1 cellular context compared by ENCODE assay signal in genomic region chr16:5449901-5450300, GRCh38.
TF ChIP-seq lines count a peak whose summit lies in the region.

No MANE protein-coding gene starts in this region.

TF ChIP-seq in H1, 55 proteins besides CTCF, POLR2A, EP300 and RAD21:
- TF ChIP-seq CEBPB (IDR thresholded peaks at IDR 0.05; ENCODE audit: low read depth, low read length) (no peak), GABPA (IDR thresholded peaks at IDR 0.05; ENCODE audit: borderline replicate concordance, insufficient read depth, low read length) (no peak), NRF1 (IDR thresholded peaks at IDR 0.05; ENCODE audit: low read depth, low read length) (no peak), SIX5 (IDR thresholded peaks at IDR 0.05; ENCODE audit: low read depth, low read length) (no peak), EGR1 (IDR thresholded peaks at IDR 0.05; ENCODE audit: borderline replicate concordance, low read depth, low read length) (no peak), CREB1 (IDR thresholded peaks at IDR 0.05) (no peak), RXRA (IDR thresholded peaks at IDR 0.05; ENCODE audit: insufficient read depth, low read depth, low read length) (no peak), POU5F1 (IDR thresholded peaks at IDR 0.05; ENCODE audit: low read depth, low read length) (no peak), TCF12 (IDR thresholded peaks at IDR 0.05; ENCODE audit: low read depth, low read length) (no peak), POLR2AphosphoS5 (IDR thresholded peaks at IDR 0.05; ENCODE audit: low read depth, low read length) (no peak), SIN3A (conservative IDR thresholded peaks at IDR 0.05 in 1 of 2, IDR thresholded peaks at IDR 0.05 in 1 of 2; ENCODE audit: low read depth in 1 of 2, low read length in 2 of 2) (no peak), JUN (IDR thresholded peaks at IDR 0.05; ENCODE audit: low read depth, low read length) (no peak), SP4 (IDR thresholded peaks at IDR 0.05; ENCODE audit: low read length) (no peak), EZH2 (IDR thresholded peaks at IDR 0.05; ENCODE audit: low read depth, low read length, severe bottlenecking) (no peak), MAX (IDR thresholded peaks at IDR 0.05) (no peak), KDM1A (IDR thresholded peaks at IDR 0.05; ENCODE audit: borderline replicate concordance, low read length) (no peak)
